In the genomic region with DNA sequence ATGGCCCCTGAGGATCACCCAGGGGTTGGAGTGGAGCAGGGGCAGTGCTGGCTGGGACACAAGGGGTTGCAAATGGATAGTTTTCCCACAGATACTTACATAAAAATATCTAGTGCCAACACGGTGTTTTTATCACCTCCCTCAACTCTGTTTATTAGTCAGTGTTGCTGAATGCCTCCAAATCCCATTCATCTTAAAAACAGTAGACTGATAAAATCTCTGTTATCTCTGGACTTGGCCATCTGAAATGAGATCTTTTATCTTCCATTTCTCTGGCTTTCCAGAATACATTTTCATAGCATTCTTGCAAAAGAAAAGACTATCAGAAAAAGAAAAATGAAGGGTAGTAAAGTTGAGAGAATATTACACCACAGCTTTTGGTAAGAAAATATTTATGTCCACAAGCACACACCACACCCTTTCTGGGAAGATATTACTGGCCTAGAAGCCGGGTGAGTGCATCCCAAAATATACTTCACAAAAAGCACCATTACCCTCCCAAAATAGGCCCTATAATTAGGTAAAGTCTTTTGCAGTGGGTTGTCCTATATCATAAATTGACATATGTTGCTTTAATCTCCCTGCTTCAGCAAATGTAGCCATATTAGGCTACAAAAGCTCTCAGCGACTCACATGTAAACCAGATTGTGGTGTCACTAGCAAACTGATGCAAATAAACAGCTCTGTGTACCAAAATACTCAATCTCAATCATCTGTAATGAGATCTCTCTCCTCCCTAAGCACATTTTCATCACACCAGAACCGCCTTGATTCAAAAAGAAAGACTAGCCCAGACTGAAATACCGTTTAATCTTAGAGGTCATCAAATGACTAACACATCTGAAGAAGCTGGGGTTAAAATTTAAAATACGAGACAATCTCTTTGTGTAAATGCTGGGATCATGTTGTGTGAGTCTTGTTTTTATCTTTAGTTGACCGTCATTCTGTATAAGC, we compare ENCODE assay signal across 12 cellular contexts.
A peak's percentile ranks its signal among the peaks of the same experiment; 100 is the strongest.
DNase-seq lines count a peak whose midpoint lies in the region; ATAC-seq and TF ChIP-seq lines count a peak whose summit lies in the region.
"Had no signal": no experiment of that assay in that cellular context is flagged by ENCODE, and none has a peak within 500 bp of the region (broad histone marks: within the 10 kb centered on the region; RNA-seq: fewer than 3 reads in every experiment).

No MANE protein-coding gene starts in this region.

- H3K4me3 Mint-ChIP-seq in central memory CD8-positive, alpha-beta T cell: peak overlapping the region; percentile 48
- H3K4me3 Mint-ChIP-seq: dendritic cell treated with granulocyte-macrophage colony-stimulating factor and Interleukin-4, amounts not matched to agents 40 ng/mL and 50 ng/mL, for 4 days; neural crest cell had no signal

- H3K9ac ChIP-seq in trophoblast cell (ENCODE audit: low read length): no peak overlapping the region

- peaks cover 32% of the 10 kb centered on the region for H3K36me3 Mint-ChIP-seq in central memory CD8-positive, alpha-beta T cell (ENCODE audit: insufficient read depth)

- no peak overlapping the region for H3K27ac ChIP-seq in trophoblast cell (ENCODE audit: low read depth, low read length)

- no peaks in the 10 kb centered on the region for H3K79me1 ChIP-seq in trophoblast cell (ENCODE audit: low read length)

- no peak overlapping the region for H2AK5ac ChIP-seq in trophoblast cell (ENCODE audit: low read length)

- H3K4me1 ChIP-seq in trophoblast cell (ENCODE audit: control insufficient read depth in 1 of 2, insufficient read depth in 2 of 2, low read length in 2 of 2): peaks cover 6% of the 10 kb centered on the region in 2 experiments

- H3K4me1 Mint-ChIP-seq in central memory CD8-positive, alpha-beta T cell: peaks cover 90% of the 10 kb centered on the region

- no peak overlapping the region for H3K4me3 ChIP-seq in GM12865 (ENCODE audit: low read depth, low read length)
- no peak overlapping the region for H3K4me3 ChIP-seq in trophoblast cell (ENCODE audit: low read depth, low read length)

- no peaks in the 10 kb centered on the region for H3K79me2 ChIP-seq in trophoblast cell (ENCODE audit: control insufficient read depth, insufficient read depth, low read length, poor library complexity)

- TF ChIP-seq CTCF in GM12865 (IDR thresholded peaks at IDR 0.05; ENCODE audit: insufficient read depth, low read depth, low read length, missing control alignments): no peak

- H3K4me2 ChIP-seq in trophoblast cell (ENCODE audit: low read length): no peak overlapping the region

- WGBS in trophoblast cell (ENCODE audit: extremely low coverage, insufficient coverage, insufficient read length): no CpG with 5 or more reads among the region's 7 CpGs

- H3K9me3 Mint-ChIP-seq in central memory CD8-positive, alpha-beta T cell: no peaks in the 10 kb centered on the region
- H3K9me3 Mint-ChIP-seq: dendritic cell treated with granulocyte-macrophage colony-stimulating factor and Interleukin-4, amounts not matched to agents 40 ng/mL and 50 ng/mL, for 4 days; neural crest cell had no signal

- H3K27me3 Mint-ChIP-seq in central memory CD8-positive, alpha-beta T cell: no peaks in the 10 kb centered on the region
- H3K27me3 Mint-ChIP-seq: dendritic cell treated with granulocyte-macrophage colony-stimulating factor and Interleukin-4, amounts not matched to agents 40 ng/mL and 50 ng/mL, for 4 days had no signal

- no peaks in the 10 kb centered on the region for H3K9me3 ChIP-seq in trophoblast cell (ENCODE audit: insufficient read depth, low read depth, low read length)

- no peak overlapping the region for H4K8ac ChIP-seq in trophoblast cell (ENCODE audit: low read depth, low read length)

- peaks cover 2% of the 10 kb centered on the region in 2 experiments for H3K36me3 ChIP-seq in trophoblast cell (ENCODE audit: control insufficient read depth in 1 of 2, insufficient read depth in 2 of 2, low read length in 2 of 2)

- H2AFZ ChIP-seq in trophoblast cell (ENCODE audit: insufficient read depth, low read length, poor library complexity): no peak overlapping the region

- H3K4ac ChIP-seq in trophoblast cell (ENCODE audit: low read depth, low read length): no peak overlapping the region

- no peak overlapping the region for H3K14ac ChIP-seq in trophoblast cell (ENCODE audit: low read length)

- ATAC-seq in central memory CD8-positive, alpha-beta T cell (replicated peaks; ENCODE audit: extremely low read depth, poor library complexity, severe bottlenecking): peak; percentile 20
- ATAC-seq in HG03439 (IDR thresholded peaks at IDR 0.05; ENCODE audit: unreplicated experiment) (no peak), HG02973 (IDR thresholded peaks at IDR 0.05; ENCODE audit: unreplicated experiment) (no peak)

- H4K12ac ChIP-seq in trophoblast cell (ENCODE audit: low read depth, low read length): no peak overlapping the region

- H3K23ac ChIP-seq in trophoblast cell (ENCODE audit: low read length): no peak overlapping the region

- no peak overlapping the region for H2BK12ac ChIP-seq in trophoblast cell (ENCODE audit: low read length)

- DNase-seq in GM12865 (ENCODE audit: low read depth) (peak; percentile 42), NCI-H2171 treated with DMSO at 0.1 percent for 48 hours (lab: John Stamatoyannopoulos, UW) (peak; percentile 82), trophoblast cell (peak; percentile 40 to 81), iPS-NIHi7 (ENCODE audit: extremely low spot score) (no peak), amygdala (lab: John Stamatoyannopoulos, UW) (no peak)
- DNase-seq in central memory CD8-positive, alpha-beta T cell (ENCODE audit: low spot score in 2 of 2): no peak
- DNase-seq: DMS79 treated with DMSO at 0.1 percent for 48 hours, NCI-H446 had no signal

- no peak overlapping the region for H2BK5ac ChIP-seq in trophoblast cell (ENCODE audit: low read depth, low read length, poor library complexity)

- no peak overlapping the region for H2BK120ac ChIP-seq in trophoblast cell (ENCODE audit: insufficient read depth, low read length, poor library complexity)

- no peak overlapping the region for H3K18ac ChIP-seq in trophoblast cell (ENCODE audit: low read length)

- peak overlapping the region; percentile 70 for H3K27ac Mint-ChIP-seq in central memory CD8-positive, alpha-beta T cell (ENCODE audit: low read depth)
- H3K27ac Mint-ChIP-seq: dendritic cell treated with granulocyte-macrophage colony-stimulating factor and Interleukin-4, amounts not matched to agents 40 ng/mL and 50 ng/mL, for 4 days had no signal

- H3K27me3 ChIP-seq in trophoblast cell (ENCODE audit: insufficient read depth, low read length): no peaks in the 10 kb centered on the region

- no peak overlapping the region for H4K91ac ChIP-seq in trophoblast cell (ENCODE audit: low read depth, low read length)

Comparison
In these comparisons a context has a peak if more than half of its experiments do, and no peak if none do; other contexts are left out.
1. DNase-seq: peak in GM12865 (single experiment), NCI-H2171 treated with DMSO at 0.1 percent for 48 hours (single experiment) and trophoblast cell (2 of 2); none in central memory CD8-positive, alpha-beta T cell (0 of 2), iPS-NIHi7 (single experiment) and amygdala (0 of 56).